ENCODE assay signal across 16 cellular contexts in the genomic region with DNA sequence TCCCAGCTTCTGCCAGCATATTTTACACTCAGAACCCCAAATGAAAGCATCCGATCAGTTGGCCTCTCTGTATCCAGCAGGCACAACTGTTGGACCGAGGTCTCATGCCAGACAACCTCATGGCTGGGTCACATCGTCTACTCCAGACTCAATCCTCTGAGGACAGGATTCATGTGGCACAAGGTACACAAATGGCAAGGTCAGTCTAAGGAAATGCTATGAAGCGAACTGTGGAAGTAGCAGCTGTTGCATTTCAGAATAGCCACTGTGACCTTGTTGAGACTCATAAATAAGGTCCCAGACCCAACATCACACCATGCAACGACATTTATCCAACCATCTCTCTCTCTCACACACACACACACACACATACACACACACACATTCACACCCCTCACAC. TPM values are rescaled to one million over a fixed set of nuclear protein-coding genes. Genes with fewer than 3 reads are reported as not detected.
A peak's percentile ranks its signal among the peaks of the same experiment; 100 is the strongest.
DNase-seq lines count a peak whose midpoint lies in the region; ATAC-seq and TF ChIP-seq lines count a peak whose summit lies in the region.
"Had no signal": no experiment of that assay in that cellular context is flagged by ENCODE, and none has a peak within 500 bp of the region (broad histone marks: within the 10 kb centered on the region; RNA-seq: fewer than 3 reads in every experiment).

No MANE protein-coding gene starts in this region.

- TF ChIP-seq CTCF in WTC11 (IDR thresholded peaks at IDR 0.05) (no peak), nephron progenitor cell (IDR thresholded peaks at IDR 0.05) (no peak), progenitor cell of endocrine pancreas (IDR thresholded peaks at IDR 0.05; ENCODE audit: unreplicated experiment) (no peak)

- ATAC-seq in WTC11 = no peak
- ATAC-seq in HG03439 (IDR thresholded peaks at IDR 0.05; ENCODE audit: unreplicated experiment) = no peak
- no peak for ATAC-seq in esophagus mucosa
- no peak for ATAC-seq in stimulated activated naive B cell treated with anti-CD40 and anti-IgM and Interleukin-4, amounts not matched to agents 10 μg/mL and 1 μg/mL and 100 μg/mL, for 72 hours (replicated peaks)
- ATAC-seq: A549; CD8-positive, alpha-beta T cell; HepG2 had no signal

- H3K36me3 Mint-ChIP-seq in WTC11 (no peaks in the 10 kb centered on the region), nephron progenitor cell (ENCODE audit: low read depth) (peaks cover 10% of the 10 kb centered on the region), progenitor cell of endocrine pancreas (ENCODE audit: insufficient read depth) (no peaks in the 10 kb centered on the region)
- no peaks in the 10 kb centered on the region for H3K36me3 Mint-ChIP-seq in stimulated activated naive B cell treated with anti-CD40 and anti-IgM and Interleukin-4, amounts not matched to agents 10 μg/mL and 1 μg/mL and 100 μg/mL, for 72 hours
- H3K36me3 Mint-ChIP-seq: CD14-positive monocyte; CD8-positive, alpha-beta T cell had no signal

- H3K4me3 Mint-ChIP-seq in WTC11 = no peak overlapping the region
- peak overlapping the region; percentile 2 for H3K4me3 Mint-ChIP-seq in nephron progenitor cell
- no peak overlapping the region for H3K4me3 Mint-ChIP-seq in progenitor cell of endocrine pancreas (ENCODE audit: low read depth)
- H3K4me3 Mint-ChIP-seq in stimulated activated naive B cell treated with anti-CD40 and anti-IgM and Interleukin-4, amounts not matched to agents 10 μg/mL and 1 μg/mL and 100 μg/mL, for 72 hours = no peak overlapping the region
- H3K4me3 Mint-ChIP-seq: CD14-positive monocyte; CD8-positive, alpha-beta T cell had no signal

- H3K9me3 Mint-ChIP-seq in WTC11 (no peaks in the 10 kb centered on the region), nephron progenitor cell (no peaks in the 10 kb centered on the region), progenitor cell of endocrine pancreas (ENCODE audit: low read depth) (no peaks in the 10 kb centered on the region)
- no peaks in the 10 kb centered on the region for H3K9me3 Mint-ChIP-seq in stimulated activated naive B cell treated with anti-CD40 and anti-IgM and Interleukin-4, amounts not matched to agents 10 μg/mL and 1 μg/mL and 100 μg/mL, for 72 hours
- H3K9me3 Mint-ChIP-seq: CD8-positive, alpha-beta T cell had no signal

- H3K4me1 Mint-ChIP-seq in WTC11 = peaks cover 75% of the 10 kb centered on the region
- H3K4me1 Mint-ChIP-seq in nephron progenitor cell = peaks cover 68% of the 10 kb centered on the region
- peaks cover 19% of the 10 kb centered on the region for H3K4me1 Mint-ChIP-seq in progenitor cell of endocrine pancreas (ENCODE audit: low read depth)
- no peaks in the 10 kb centered on the region for H3K4me1 Mint-ChIP-seq in stimulated activated naive B cell treated with anti-CD40 and anti-IgM and Interleukin-4, amounts not matched to agents 10 μg/mL and 1 μg/mL and 100 μg/mL, for 72 hours
- H3K4me1 Mint-ChIP-seq: CD14-positive monocyte had no signal

- peaks cover 73% of the 10 kb centered on the region for H3K27me3 Mint-ChIP-seq in WTC11 (ENCODE audit: low read depth)
- no peaks in the 10 kb centered on the region for H3K27me3 Mint-ChIP-seq in nephron progenitor cell (ENCODE audit: low read depth, poor library complexity)
- H3K27me3 Mint-ChIP-seq in progenitor cell of endocrine pancreas = peaks cover 3% of the 10 kb centered on the region
- H3K27me3 Mint-ChIP-seq in stimulated activated naive B cell treated with anti-CD40 and anti-IgM and Interleukin-4, amounts not matched to agents 10 μg/mL and 1 μg/mL and 100 μg/mL, for 72 hours = peaks cover 25 to 31% of the 10 kb centered on the region in 2 donors

- CTCF ChIA-PET in WTC11 (lab: Charles Lee) = interaction anchor here (1.0 kb wide), 1 partner anchor 166 kb away, joined by 3 read pairs; no protein-coding TSS in a partner anchor

- 0 out of 2 replicates have a peak overlapping the region, but pooled peaks have one; percentile 9 for H3K27ac Mint-ChIP-seq in WTC11
- peak overlapping the region; percentile 26 for H3K27ac Mint-ChIP-seq in nephron progenitor cell
- peak overlapping the region; percentile 67 for H3K27ac Mint-ChIP-seq in progenitor cell of endocrine pancreas
- H3K27ac Mint-ChIP-seq in stimulated activated naive B cell treated with anti-CD40 and anti-IgM and Interleukin-4, amounts not matched to agents 10 μg/mL and 1 μg/mL and 100 μg/mL, for 72 hours = no peak overlapping the region
- H3K27ac Mint-ChIP-seq: CD8-positive, alpha-beta T cell had no signal

- POLR2A ChIA-PET in WTC11 (lab: Charles Lee) = interaction anchor here (1.5 kb wide), 1 partner anchor 30 kb away, joined by 5 read pairs; no protein-coding TSS in a partner anchor

- no peak for DNase-seq in WTC11 (ENCODE audit: low spot score)
- DNase-seq in nephron progenitor cell = no peak
- no peak for DNase-seq in progenitor cell of endocrine pancreas (ENCODE audit: low spot score, unreplicated experiment)
- DNase-seq in putamen (ENCODE audit: low spot score) = no peak
- no peak for DNase-seq in stimulated activated naive B cell treated with anti-CD40 and anti-IgM and Interleukin-4, amounts not matched to agents 10 μg/mL and 1 μg/mL and 100 μg/mL, for 72 hours
- DNase-seq: CD8-positive, alpha-beta T cell; COR-L47; DMS153; DMS79 treated with DMSO at 0.1 percent for 48 hours; GDM1 had no signal

TF ChIP-seq in WTC11, 78 proteins besides CTCF, POLR2A, EP300 and RAD21 (continues in another document):
- TF ChIP-seq, protein P1, sequence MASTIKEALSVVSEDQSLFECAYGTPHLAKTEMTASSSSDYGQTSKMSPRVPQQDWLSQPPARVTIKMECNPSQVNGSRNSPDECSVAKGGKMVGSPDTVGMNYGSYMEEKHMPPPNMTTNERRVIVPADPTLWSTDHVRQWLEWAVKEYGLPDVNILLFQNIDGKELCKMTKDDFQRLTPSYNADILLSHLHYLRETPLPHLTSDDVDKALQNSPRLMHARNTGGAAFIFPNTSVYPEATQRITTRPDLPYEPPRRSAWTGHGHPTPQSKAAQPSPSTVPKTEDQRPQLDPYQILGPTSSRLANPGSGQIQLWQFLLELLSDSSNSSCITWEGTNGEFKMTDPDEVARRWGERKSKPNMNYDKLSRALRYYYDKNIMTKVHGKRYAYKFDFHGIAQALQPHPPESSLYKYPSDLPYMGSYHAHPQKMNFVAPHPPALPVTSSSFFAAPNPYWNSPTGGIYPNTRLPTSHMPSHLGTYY (CRISPR knock-in tag; IDR thresholded peaks at IDR 0.05) = no peak
- TF ChIP-seq, protein P2, sequence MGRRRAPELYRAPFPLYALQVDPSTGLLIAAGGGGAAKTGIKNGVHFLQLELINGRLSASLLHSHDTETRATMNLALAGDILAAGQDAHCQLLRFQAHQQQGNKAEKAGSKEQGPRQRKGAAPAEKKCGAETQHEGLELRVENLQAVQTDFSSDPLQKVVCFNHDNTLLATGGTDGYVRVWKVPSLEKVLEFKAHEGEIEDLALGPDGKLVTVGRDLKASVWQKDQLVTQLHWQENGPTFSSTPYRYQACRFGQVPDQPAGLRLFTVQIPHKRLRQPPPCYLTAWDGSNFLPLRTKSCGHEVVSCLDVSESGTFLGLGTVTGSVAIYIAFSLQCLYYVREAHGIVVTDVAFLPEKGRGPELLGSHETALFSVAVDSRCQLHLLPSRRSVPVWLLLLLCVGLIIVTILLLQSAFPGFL (CRISPR knock-in tag; IDR thresholded peaks at IDR 0.05; ENCODE audit: borderline replicate concordance) = no peak
- TF ChIP-seq ETV6 (CRISPR knock-in tag; IDR thresholded peaks at IDR 0.05) (no peak), GTF2I (CRISPR knock-in tag; conservative IDR thresholded peaks at IDR 0.05) (no peak)
- TF ChIP-seq, protein P3, sequence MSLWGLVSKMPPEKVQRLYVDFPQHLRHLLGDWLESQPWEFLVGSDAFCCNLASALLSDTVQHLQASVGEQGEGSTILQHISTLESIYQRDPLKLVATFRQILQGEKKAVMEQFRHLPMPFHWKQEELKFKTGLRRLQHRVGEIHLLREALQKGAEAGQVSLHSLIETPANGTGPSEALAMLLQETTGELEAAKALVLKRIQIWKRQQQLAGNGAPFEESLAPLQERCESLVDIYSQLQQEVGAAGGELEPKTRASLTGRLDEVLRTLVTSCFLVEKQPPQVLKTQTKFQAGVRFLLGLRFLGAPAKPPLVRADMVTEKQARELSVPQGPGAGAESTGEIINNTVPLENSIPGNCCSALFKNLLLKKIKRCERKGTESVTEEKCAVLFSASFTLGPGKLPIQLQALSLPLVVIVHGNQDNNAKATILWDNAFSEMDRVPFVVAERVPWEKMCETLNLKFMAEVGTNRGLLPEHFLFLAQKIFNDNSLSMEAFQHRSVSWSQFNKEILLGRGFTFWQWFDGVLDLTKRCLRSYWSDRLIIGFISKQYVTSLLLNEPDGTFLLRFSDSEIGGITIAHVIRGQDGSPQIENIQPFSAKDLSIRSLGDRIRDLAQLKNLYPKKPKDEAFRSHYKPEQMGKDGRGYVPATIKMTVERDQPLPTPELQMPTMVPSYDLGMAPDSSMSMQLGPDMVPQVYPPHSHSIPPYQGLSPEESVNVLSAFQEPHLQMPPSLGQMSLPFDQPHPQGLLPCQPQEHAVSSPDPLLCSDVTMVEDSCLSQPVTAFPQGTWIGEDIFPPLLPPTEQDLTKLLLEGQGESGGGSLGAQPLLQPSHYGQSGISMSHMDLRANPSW (CRISPR knock-in tag; conservative IDR thresholded peaks at IDR 0.05; ENCODE audit: low read depth) = no peak

RNA-seq across cellular contexts. Expression of a gene that starts 7.1 kb away (rescaled TPM):
- total RNA-seq in WTC11 (2021) (136 to 153 TPM (median 137 TPM) in 3 replicates), progenitor cell of endocrine pancreas (74.2 and 74.4 TPM in 2 replicates), esophagus mucosa (3.0 TPM)

RNA-seq across cellular contexts. Expression of a gene that starts 46.5 kb away (rescaled TPM):
- total RNA-seq in WTC11 (2021) (not detected in 3 replicates), progenitor cell of endocrine pancreas (not detected in 2 replicates), esophagus mucosa (not detected)
- total RNA-seq: CD8-positive, alpha-beta T cell; H4; HepG2 had no signal

Comparison
In these comparisons a context has a peak if more than half of its experiments do, and no peak if none do; other contexts are left out.
1. RNA of a gene that starts 7.1 kb away (total RNA-seq): 136 to 153 TPM in WTC11 and 74.2 to 74.4 TPM in progenitor cell of endocrine pancreas; 3.0 TPM in esophagus mucosa (single experiment); every median in the first group is over 10 times any median in the second.